15 cellular contexts compared by ENCODE assay signal in genomic region chr18:26185267-26185666, GRCh38. TPM values are rescaled to one million over a fixed set of nuclear protein-coding genes. Genes with fewer than 3 reads are reported as not detected.
DNase-seq lines count a peak whose midpoint lies in the region; TF ChIP-seq lines count a peak whose summit lies in the region.
"Had no signal": no experiment of that assay in that cellular context is flagged by ENCODE, and none has a peak within 500 bp of the region (broad histone marks: within the 10 kb centered on the region; RNA-seq: fewer than 3 reads in every experiment).

No MANE protein-coding gene starts in this region.

- H3K4me1 ChIP-seq in iPS DF 6.9 (ENCODE audit: control insufficient read depth, insufficient read depth, low read length), result no peaks in the 10 kb centered on the region
- H3K4me1 ChIP-seq: SJSA1 had no signal

- peaks cover 0 to 4% (median 1%) of the 10 kb centered on the region in 3 donors for H3K27me3 Mint-ChIP-seq in CD14-positive monocyte (ENCODE audit: low read depth in 3 of 3)
- H3K27me3 Mint-ChIP-seq: naive B cell; stimulated activated naive B cell treated with anti-CD40 and anti-IgM and Interleukin-4, amounts not matched to agents 10 μg/mL and 1 μg/mL and 100 μg/mL, for 72 hours had no signal

- POLR2A ChIA-PET in HEK293T (lab: Yijun Ruan, JAX), result no interaction called here

- no peak overlapping the region for H3K4me3 Mint-ChIP-seq in CD14-positive monocyte
- H3K4me3 Mint-ChIP-seq: activated CD8-positive, alpha-beta T cell treated with anti-CD3 and anti-CD28 coated beads, Interleukin-2, amount 10 ng/mL, durations not matched to agents 7 days and 5 days; stimulated activated naive B cell treated with anti-CD40 and anti-IgM and Interleukin-4, amounts not matched to agents 10 μg/mL and 1 μg/mL and 100 μg/mL, for 72 hours had no signal

- DNase-seq in CD14-positive monocyte (ENCODE audit: low spot score), result no peak
- DNase-seq in HEK293T (ENCODE audit: extremely low spot score), result peak; percentile 50
- DNase-seq in SK-N-DZ (ENCODE audit: low spot score), result peak; percentile 17
- DNase-seq in iPS DF 6.9 (ENCODE audit: low read depth, low spot score), result peak; percentile 1
- DNase-seq in activated naive CD4-positive, alpha-beta T cell (lab: John Stamatoyannopoulos, UW), result no peak
- no peak for DNase-seq in cortex of kidney (lab: John Stamatoyannopoulos, UW)
- no peak for DNase-seq in WERI-Rb-1
- DNase-seq in HT-29 (ENCODE audit: low spot score), result no peak
- DNase-seq: activated CD8-positive, alpha-beta T cell treated with anti-CD3 and anti-CD28 coated beads, Interleukin-2, amount 10 ng/mL, durations not matched to agents 7 days and 5 days; effector CD8-positive, alpha-beta T cell; IMR-90; naive B cell; stimulated activated CD4-positive, alpha-beta T cell treated with anti-CD3 and anti-CD28 coated beads, Interleukin-15, amount 100 ng/mL, for 24 hours; stimulated activated naive B cell treated with anti-CD40 and anti-IgM and Interleukin-4, amounts not matched to agents 10 μg/mL and 1 μg/mL and 100 μg/mL, for 72 hours had no signal

- TF ChIP-seq CTCF in CD14-positive monocyte (IDR thresholded peaks at IDR 0.05), result peak; percentile 20
- no peak for TF ChIP-seq CTCF in WERI-Rb-1 (IDR thresholded peaks at IDR 0.05; ENCODE audit: low read depth, low read length)

- CTCF ChIA-PET in HEK293T (lab: Yijun Ruan, JAX), result no interaction called here

- no peaks in the 10 kb centered on the region for H3K9me3 ChIP-seq in iPS DF 6.9 (ENCODE audit: control insufficient read depth, insufficient read depth, low read length)
- H3K9me3 ChIP-seq in WERI-Rb-1 (ENCODE audit: severe bottlenecking), result no peaks in the 10 kb centered on the region
- H3K9me3 ChIP-seq: SJSA1 had no signal

- H3K4me3 ChIP-seq in iPS DF 6.9 (ENCODE audit: low read length), result no peak overlapping the region
- no peak overlapping the region for H3K4me3 ChIP-seq in WERI-Rb-1 (ENCODE audit: low read depth, low read length)
- H3K4me3 ChIP-seq: SJSA1 had no signal

- peaks cover 0 to 6% (median 2%) of the 10 kb centered on the region in 7 donors for H3K9me3 Mint-ChIP-seq in CD14-positive monocyte

- H3K27ac Mint-ChIP-seq in CD14-positive monocyte, result no peak overlapping the region
- H3K27ac Mint-ChIP-seq: activated CD8-positive, alpha-beta T cell treated with anti-CD3 and anti-CD28 coated beads, Interleukin-2, amount 10 ng/mL, durations not matched to agents 7 days and 5 days; naive B cell; stimulated activated naive B cell treated with anti-CD40 and anti-IgM and Interleukin-4, amounts not matched to agents 10 μg/mL and 1 μg/mL and 100 μg/mL, for 72 hours had no signal

- WGBS in iPS DF 6.9 (ENCODE audit: insufficient coverage, insufficient read length), result no CpG with 5 or more reads among the region's 2 CpGs

- peaks cover 2% of the 10 kb centered on the region for H3K4me1 Mint-ChIP-seq in CD14-positive monocyte

- no peaks in the 10 kb centered on the region for H3K27me3 ChIP-seq in iPS DF 6.9 (ENCODE audit: control insufficient read depth, insufficient read depth, low read length)
- no peaks in the 10 kb centered on the region for H3K27me3 ChIP-seq in WERI-Rb-1 (ENCODE audit: insufficient read depth, low read depth, severe bottlenecking)
- H3K27me3 ChIP-seq: SJSA1 had no signal

- H3K36me3 ChIP-seq in iPS DF 6.9 (ENCODE audit: control insufficient read depth, insufficient read depth, low read length) (no peaks in the 10 kb centered on the region), WERI-Rb-1 (no peaks in the 10 kb centered on the region)
- H3K36me3 ChIP-seq: SJSA1 had no signal

- intact Hi-C loops in CD14-positive monocyte (cut with micrococcal nuclease), result no loop called here

- no peaks in the 10 kb centered on the region for H3K36me3 Mint-ChIP-seq in CD14-positive monocyte
- H3K36me3 Mint-ChIP-seq: naive B cell; stimulated activated naive B cell treated with anti-CD40 and anti-IgM and Interleukin-4, amounts not matched to agents 10 μg/mL and 1 μg/mL and 100 μg/mL, for 72 hours had no signal

- H3K27ac ChIP-seq in iPS DF 6.9 (ENCODE audit: low read length), result no peak overlapping the region
- no peak overlapping the region for H3K27ac ChIP-seq in WERI-Rb-1
- H3K27ac ChIP-seq: SJSA1 had no signal

TF ChIP-seq in HEK293T, 16 proteins besides CTCF, POLR2A, EP300 and RAD21:
- no peak for TF ChIP-seq ELF4 (IDR thresholded peaks at IDR 0.05)
- TF ChIP-seq PKNOX1 (IDR thresholded peaks at IDR 0.05), result peak; percentile 91

RNA-seq across cellular contexts. Expression of gene TAF4B, which starts 41.0 kb away (rescaled TPM):
- under 1 TPM; 0.64 to 0.92 TPM for polyA plus RNA-seq in CD14-positive monocyte
- polyA plus RNA-seq in SK-N-DZ (2014; cell fraction: cytosol; rRNA removed), result 12.7 and 15.4 TPM in 2 replicates
- polyA plus RNA-seq in SK-N-DZ (2014; cell fraction: nucleus; rRNA removed), result 12.8 and 13.1 TPM in 2 replicates
- total RNA-seq in HT-29 (2014; rRNA removed; shearing (Covaris generic)), result 7.8 and 9.4 TPM in 2 replicates

RNA-seq across cellular contexts. Expression of gene PSMA8, which starts 51.6 kb away (rescaled TPM):
- polyA plus RNA-seq in CD14-positive monocyte, result under 1 TPM in 1 of 2 donors, not detected in 1; 0.13 TPM
- polyA plus RNA-seq in SK-N-DZ (2014; cell fraction: cytosol; rRNA removed), result not detected in 2 replicates
- polyA plus RNA-seq in SK-N-DZ (2014; cell fraction: nucleus; rRNA removed), result not detected in 2 replicates
- not detected in 2 replicates for total RNA-seq in HT-29 (2014; rRNA removed; shearing (Covaris generic))
- total RNA-seq: IMR-90, SJSA1 had no signal
- polyA plus RNA-seq: IMR-90 had no signal

Comparison
In these comparisons a context has a peak if more than half of its experiments do, and no peak if none do; other contexts are left out.
1. DNase-seq: peak in HEK293T (single experiment), SK-N-DZ (single experiment) and iPS DF 6.9 (single experiment); none in CD14-positive monocyte (single experiment), activated naive CD4-positive, alpha-beta T cell (0 of 4), cortex of kidney (single experiment), WERI-Rb-1 (single experiment) and HT-29 (single experiment).